In the genomic region with DNA sequence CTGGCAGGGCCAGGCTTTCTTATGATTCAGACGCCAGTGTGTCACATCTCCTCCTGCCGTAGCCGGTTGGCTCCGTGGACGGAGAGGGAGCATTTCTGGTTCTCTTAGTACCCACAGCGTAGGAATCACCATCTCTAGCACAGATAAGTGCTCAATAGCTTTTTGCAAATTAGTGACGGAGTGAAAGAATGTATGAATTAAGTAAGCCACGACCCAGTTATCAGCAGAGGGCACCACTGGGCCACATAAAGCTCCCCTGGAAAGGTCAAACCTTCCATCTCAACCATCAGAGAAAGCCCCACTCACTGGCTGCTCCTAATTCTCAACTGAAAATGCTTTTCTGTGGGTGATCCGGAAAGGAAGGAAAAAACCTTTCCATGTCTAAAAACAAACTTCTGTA, we compare ENCODE assay signal across 10 cellular contexts.
A peak's percentile ranks its signal among the peaks of the same experiment; 100 is the strongest.
DNase-seq lines count a peak whose midpoint lies in the region; ATAC-seq, FAIRE-seq and TF ChIP-seq lines count a peak whose summit lies in the region.
"Had no signal": no experiment of that assay in that cellular context is flagged by ENCODE, and none has a peak within 500 bp of the region (broad histone marks: within the 10 kb centered on the region; RNA-seq: fewer than 3 reads in every experiment).

No MANE protein-coding gene starts in this region.

- H2AFZ ChIP-seq in K562 (ENCODE audit: low read depth, low read length) (no peak overlapping the region), neural cell (ENCODE audit: low read depth, low read length) (no peak overlapping the region)

- no peaks in the 10 kb centered on the region for H3K9me2 ChIP-seq in neural cell (ENCODE audit: insufficient read depth, low read length)

- CTCF ChIA-PET in K562 (lab: Yijun Ruan, JAX; ENCODE audit: low intra/inter-chr PET ratio): interaction anchor here (0.5 kb wide), 1 partner anchor 404 kb away, joined by 3 read pairs; no protein-coding TSS in a partner anchor

- H3K9me3 ChIP-seq in K562 (replicated peaks; ENCODE audit: control insufficient read depth, insufficient read depth, low read depth, low read length) (no peaks in the 10 kb centered on the region), neural cell (ENCODE audit: low read length) (no peaks in the 10 kb centered on the region)

- no peak overlapping the region for H3K9ac ChIP-seq in K562 (ENCODE audit: insufficient read depth in 1 of 2, low read depth in 2 of 2, low read length in 2 of 2)
- no peak overlapping the region for H3K9ac ChIP-seq in neural cell (ENCODE audit: low read length)

- H4K20me1 ChIP-seq in K562 (replicated peaks; ENCODE audit: control insufficient read depth, insufficient read depth, low read length) (no peaks in the 10 kb centered on the region), neural cell (ENCODE audit: insufficient read depth) (no peaks in the 10 kb centered on the region)

- intact Hi-C loops in K562 (cut with micrococcal nuclease): no loop called here
- intact Hi-C loops in cardiac septum (cut with DNase I): no loop called here

- TF ChIP-seq RAD21 in K562 (CRISPR knock-in tag; conservative IDR thresholded peaks at IDR 0.05 in 1 of 2, IDR thresholded peaks at IDR 0.05 in 1 of 2) (peak in 1 of 2 experiments; percentile 26; a peak in 2 of 4 replicates), neural cell (conservative IDR thresholded peaks at IDR 0.05) (peak; percentile 43)

- ATAC-seq in K562 (peak; percentile 65), GM18520 (IDR thresholded peaks at IDR 0.05; ENCODE audit: unreplicated experiment) (no peak)
- ATAC-seq: T-helper 17 cell had no signal

- H3K4me3 ChIP-seq in K562: no peak overlapping the region
- H3K4me3 ChIP-seq in neural cell (ENCODE audit: low read length): no peak overlapping the region

- H3K79me2 ChIP-seq in K562 (ENCODE audit: control insufficient read depth, insufficient read depth, low read length) (no peaks in the 10 kb centered on the region), neural cell (replicated peaks; ENCODE audit: insufficient read depth, low read length) (no peaks in the 10 kb centered on the region)

- TF ChIP-seq POLR2A in K562 (conservative IDR thresholded peaks at IDR 0.05): no peak

- H3K27me3 ChIP-seq in K562 (ENCODE audit: control insufficient read depth in 2 of 2, insufficient read depth in 2 of 2, low read length in 2 of 2) (no peaks in the 10 kb centered on the region), neural cell (ENCODE audit: insufficient read depth, low read depth, low read length) (no peaks in the 10 kb centered on the region)

- H3K9me1 ChIP-seq in K562 (ENCODE audit: control insufficient read depth, insufficient read depth, low read length): no peaks in the 10 kb centered on the region

- POLR2A ChIA-PET in K562 (lab: Yijun Ruan, JAX): interaction anchor here (0.8 to 1.2 kb wide), 2 partner anchors 15 to 24 kb away, joined by 3 to 4 read pairs; no protein-coding TSS in a partner anchor

- no peaks in the 10 kb centered on the region for H3K4me1 ChIP-seq in K562 (replicated peaks in 1 of 2; ENCODE audit: control insufficient read depth in 2 of 2, insufficient read depth in 2 of 2, low read length in 2 of 2)

- TF ChIP-seq EP300 in K562 (IDR thresholded peaks at IDR 0.05; ENCODE audit: low read length): no peak
- TF ChIP-seq EP300 in neural cell (conservative IDR thresholded peaks at IDR 0.05; ENCODE audit: poor library complexity, severe bottlenecking): no peak

- in situ Hi-C loops in GM13977 (cut with MboI; ENCODE audit: low pct_unique_long_range_greater_than_20kb, low sequenced_read_pairs, unreplicated experiment) (no loop called here), K562 (cut with MboI) (no loop called here)

- DNase-seq in GM13977 (ENCODE audit: low spot score) (no peak), NCI-H1417 treated with DMSO at 0.1 percent for 48 hours (lab: John Stamatoyannopoulos, UW) (peak; percentile 22), K562 (ENCODE audit: extremely low read depth in 1 of 4, low spot score in 3 of 4) (peak in 1 of 4 experiments; percentile 12), epidermal melanocyte (ENCODE audit: insufficient read length, low spot score) (no peak), cardiac septum (ENCODE audit: low spot score) (no peak)
- DNase-seq: activated naive CD4-positive, alpha-beta T cell; mesenchymal stem cell; T-helper 17 cell had no signal

- TF ChIP-seq CTCF in GM13977 (IDR thresholded peaks at IDR 0.05; ENCODE audit: extremely low read depth, insufficient read depth, missing control alignments) (peak; percentile 16), K562 (IDR thresholded peaks at IDR 0.05 in 2 of 3, conservative IDR thresholded peaks at IDR 0.05 in 1 of 3; ENCODE audit: insufficient read depth in 2 of 3, low read depth in 1 of 3, low read length in 3 of 3) (peak in 2 of 3 experiments; percentile 32 to 44; a peak in 2 of 6 replicates), neural cell (IDR thresholded peaks at IDR 0.05; ENCODE audit: poor library complexity, severe bottlenecking) (peak; percentile 45)

- H3K36me3 ChIP-seq in K562 (ENCODE audit: control insufficient read depth, insufficient read depth, low read length) (no peaks in the 10 kb centered on the region), neural cell (ENCODE audit: insufficient read depth, low read length) (no peaks in the 10 kb centered on the region)

- BruUV-seq in K562 (replicated peaks; lab: Mats Ljungman, UMichigan): no TSS peak

- H3K27ac ChIP-seq in K562 (ENCODE audit: extremely low read depth, low read depth, low read length) (no peak overlapping the region), neural cell (ENCODE audit: low read length) (no peak overlapping the region)

- WGBS in K562 (ENCODE audit: insufficient coverage, low coverage, missing lambda C conversion rate): under 1% methylated on average over 9 of the region's 9 CpGs

- H3F3A ChIP-seq in neural cell (ENCODE audit: insufficient read depth, low read length, poor library complexity, severe bottlenecking): no peaks in the 10 kb centered on the region

- no peak overlapping the region for H3K4me2 ChIP-seq in K562 (ENCODE audit: insufficient read depth, low read length)
- no peak overlapping the region for H3K4me2 ChIP-seq in neural cell (ENCODE audit: low read length)

- no peak for FAIRE-seq in K562 (lab: Jason Lieb, UNC)

TF ChIP-seq in K562, 482 proteins besides CTCF, POLR2A, EP300 and RAD21 (continues in another document):
- TF ChIP-seq RHOXF2B (CRISPR knock-in tag; conservative IDR thresholded peaks at IDR 0.05) (no peak), ZNF197 (CRISPR knock-in tag; IDR thresholded peaks at IDR 0.05; ENCODE audit: low read depth) (no peak), POLR2H (tag; IDR thresholded peaks at IDR 0.05; ENCODE audit: low read depth) (no peak), CCNT2 (IDR thresholded peaks at IDR 0.05; ENCODE audit: borderline replicate concordance, extremely low read depth, insufficient read length, low read depth, low read length) (no peak)

TF ChIP-seq in neural cell, 6 proteins besides CTCF, POLR2A, EP300 and RAD21:
- TF ChIP-seq SMC3 (conservative IDR thresholded peaks at IDR 0.05; ENCODE audit: poor library complexity) (peak; percentile 45), MXI1 (conservative IDR thresholded peaks at IDR 0.05; ENCODE audit: poor library complexity, severe bottlenecking) (no peak)
